Comparison of ENCODE assay signal across 8 cellular contexts in genomic region chr1:151909167-151910149, GRCh38. TPM values are rescaled to one million over a fixed set of nuclear protein-coding genes. Genes with fewer than 3 reads are reported as not detected.
DNase-seq lines count a peak whose midpoint lies in the region; ATAC-seq and TF ChIP-seq lines count a peak whose summit lies in the region.

Gene THEM4, minus strand, starts transcription at chr1:151909511. Its CDS starts 53 bp downstream, at chr1:151909458.

- ATAC-seq in GM19452 (IDR thresholded peaks at IDR 0.05; ENCODE audit: unreplicated experiment) = peak; percentile 99
- peak; percentile 73 for ATAC-seq in HG03575 (IDR thresholded peaks at IDR 0.05; ENCODE audit: extremely low read depth, insufficient number of reproducible peaks, low FRiP score, unreplicated experiment)
- ATAC-seq in PC-3 = peak; percentile 97

- peak within 1 kb of the TSS; percentile 97 for H2AFZ ChIP-seq in PC-3 (ENCODE audit: low read length)

- intact Hi-C loops in PC-3 (cut with micrococcal nuclease) = no loop called here

- H3F3A ChIP-seq in PC-3 (ENCODE audit: low read length, unreplicated experiment) = no peaks in the 10 kb centered on the region

- H3K4me1 Mint-ChIP-seq in CD8-positive, alpha-beta memory T cell = peaks cover 38 to 48% (median 45%) of the 10 kb centered on the region in 3 donors

- H3K79me2 ChIP-seq in PC-3 (ENCODE audit: low read length) = peaks cover 18% of the 10 kb centered on the region; the same call in 1 of the 2 replicates

- no peaks in the 10 kb centered on the region for H4K20me1 ChIP-seq in PC-3 (ENCODE audit: low read length)

- POLR2A ChIA-PET in CD8-positive, alpha-beta memory T cell (lab: Charles Lee) = interaction anchor here (0.6 to 1.3 kb wide), 4 partner anchors 10 to 87 kb away, joined by 3 to 6 read pairs (median 4); partner anchors contain the start of gene S100A10
- POLR2A ChIA-PET in PC-3 (lab: Charles Lee; ENCODE audit: unreplicated experiment) = interaction anchor here (0.6 to 1.0 kb wide), 7 partner anchors 19 to 268 kb away, joined by 3 to 6 read pairs (median 4); no protein-coding TSS in a partner anchor

- peak; percentile 77 to 91 (median 82) for DNase-seq in CD8-positive, alpha-beta memory T cell
- DNase-seq in PC-3 = peak; percentile 98
- DNase-seq in activated T-cell treated with anti-CD3 and anti-CD28 coated beads, Interleukin-2, amount 50 U/mL, for 1 hour = peak; percentile 91
- DNase-seq in erythroblast (lab: John Stamatoyannopoulos, UW) = peak; percentile 94 to 97
- DNase-seq in stimulated activated CD8-positive, alpha-beta memory T cell treated with anti-CD3 and anti-CD28 coated beads, Interleukin-4, amount 100 ng/mL, for 48 hours = peak; percentile 99

- no peaks in the 10 kb centered on the region for H3K9me3 ChIP-seq in CD8-positive, alpha-beta memory T cell (ENCODE audit: low read length)
- peaks cover 13% of the 10 kb centered on the region for H3K9me3 ChIP-seq in PC-3 (ENCODE audit: low read length)
- H3K9me3 ChIP-seq in mucosa of stomach (ENCODE audit: control insufficient read depth, low read length) = peaks cover 7% of the 10 kb centered on the region

- peak within 1 kb of the TSS; percentile 75 for H3K27ac ChIP-seq in CD8-positive, alpha-beta memory T cell (ENCODE audit: low read depth, low read length)
- H3K27ac ChIP-seq in PC-3 (ENCODE audit: low read length) = peak within 1 kb of the TSS; percentile 53

- H3K27me3 Mint-ChIP-seq in CD8-positive, alpha-beta memory T cell = no peaks in the 10 kb centered on the region

- no peaks in the 10 kb centered on the region for H3K9me2 ChIP-seq in PC-3 (replicated peaks; ENCODE audit: low read length)

- peak within 1 kb of the TSS; percentile 93 for H3K4me2 ChIP-seq in PC-3 (ENCODE audit: low read length)

- H3K27ac Mint-ChIP-seq in CD8-positive, alpha-beta memory T cell = peak within 1 kb of the TSS; percentile 81 to 98 (median 86)

- peaks cover 46% of the 10 kb centered on the region for H3K4me1 ChIP-seq in CD8-positive, alpha-beta memory T cell (ENCODE audit: insufficient read depth, low read length)
- H3K4me1 ChIP-seq in PC-3 (ENCODE audit: insufficient read depth, low read length) = peaks cover 11% of the 10 kb centered on the region
- H3K4me1 ChIP-seq in mucosa of stomach (ENCODE audit: control insufficient read depth, insufficient read depth, low read length) = no peaks in the 10 kb centered on the region

- BruUV-seq in PC-3 (replicated peaks; lab: Mats Ljungman, UMichigan) = TSS peak; percentile 97

- no peaks in the 10 kb centered on the region for H3K27me3 ChIP-seq in CD8-positive, alpha-beta memory T cell (ENCODE audit: insufficient read depth, low read length, poor library complexity, severe bottlenecking)
- H3K27me3 ChIP-seq in PC-3 (ENCODE audit: low read length) (no peaks in the 10 kb centered on the region), mucosa of stomach (ENCODE audit: control insufficient read depth, insufficient read depth, low read length) (no peaks in the 10 kb centered on the region)

- H3K4me3 Mint-ChIP-seq in CD8-positive, alpha-beta memory T cell = peak within 1 kb of the TSS; percentile 80 to 94 (median 84)

- peak; percentile 90 for TF ChIP-seq POLR2A in erythroblast (IDR thresholded peaks at IDR 0.05; ENCODE audit: low read length)

- CTCF ChIA-PET in CD8-positive, alpha-beta memory T cell (lab: Charles Lee) = interaction anchor here (0.6 to 2.3 kb wide), 6 partner anchors 11 to 93 kb away, joined by 3 to 10 read pairs (median 4); no protein-coding TSS in a partner anchor
- CTCF ChIA-PET in PC-3 (lab: Charles Lee) = interaction anchor here (0.5 to 1.1 kb wide), 2 partner anchors 19 to 70 kb away, joined by 4 read pairs; partner anchors contain the start of gene C2CD4D

- H3K4me3 ChIP-seq in CD8-positive, alpha-beta memory T cell (ENCODE audit: low read length) = peak within 1 kb of the TSS; percentile 79
- H3K4me3 ChIP-seq in PC-3 (ENCODE audit: low read length) = peak within 1 kb of the TSS; percentile 86
- H3K4me3 ChIP-seq in mucosa of stomach (ENCODE audit: low read length) = peak within 1 kb of the TSS; percentile 54

- H3K36me3 Mint-ChIP-seq in CD8-positive, alpha-beta memory T cell = peaks cover 11 to 26% (median 20%) of the 10 kb centered on the region in 3 donors

- TF ChIP-seq CTCF in PC-3 (conservative IDR thresholded peaks at IDR 0.05; ENCODE audit: low read depth, low read length) = peak; percentile 37; the same call in 1 of the 2 replicates

- H3K9ac ChIP-seq in PC-3 (ENCODE audit: low read length) (peak within 1 kb of the TSS; percentile 83), mucosa of stomach (ENCODE audit: low read length) (peak within 1 kb of the TSS; percentile 89)

- peaks cover 0 to 13% (median 11%) of the 10 kb centered on the region in 5 donors for H3K9me3 Mint-ChIP-seq in CD8-positive, alpha-beta memory T cell

- H3K36me3 ChIP-seq in CD8-positive, alpha-beta memory T cell (ENCODE audit: insufficient read depth, low read length) = peaks cover 12% of the 10 kb centered on the region
- H3K36me3 ChIP-seq in PC-3 (ENCODE audit: low read depth, low read length) (peaks cover 13% of the 10 kb centered on the region), mucosa of stomach (ENCODE audit: control insufficient read depth, insufficient read depth, low read length) (no peaks in the 10 kb centered on the region)

RNA-seq across cellular contexts. Expression of gene THEM4, which starts in this region (rescaled TPM):
- total RNA-seq in CD8-positive, alpha-beta memory T cell = 10 to 100 TPM; 31.4 to 31.7 TPM
- 77.0 TPM for polyA plus RNA-seq in CD8-positive, alpha-beta memory T cell
- total RNA-seq in PC-3 (2014; rRNA removed) = 18.1 and 19.6 TPM in 2 replicates

Comparison
In these comparisons a context has a peak if more than half of its experiments do, and no peak if none do; other contexts are left out.
1. Peak in every context shown above with its lines: DNase-seq, ATAC-seq, H3K4me3 ChIP-seq and H3K27ac ChIP-seq.